Comparison of ENCODE assay signal across 8 cellular contexts in genomic region chr2:119431155-119431975, GRCh38. TPM values are rescaled to one million over a fixed set of nuclear protein-coding genes. Genes with fewer than 3 reads are reported as not detected.
DNase-seq lines count a peak whose midpoint lies in the region; ATAC-seq and TF ChIP-seq lines count a peak whose summit lies in the region.

Gene TMEM37, plus strand, starts transcription at chr2:119431854. Its CDS starts 50 bp downstream, at chr2:119431904.

- intact Hi-C loops in left cardiac atrium (cut with DNase I) (no loop called here), posterior vena cava (cut with DNase I) (no loop called here)

- H3K27me3 Mint-ChIP-seq in activated T-cell treated with anti-CD3 and anti-CD28 coated beads, Interleukin-2, amount 50 U/mL, for 72 hours (ENCODE audit: low read depth): peaks cover 81% of the 10 kb centered on the region

- no peak for TF ChIP-seq CTCF in AG09309 (IDR thresholded peaks at IDR 0.05; ENCODE audit: control insufficient read depth, insufficient read depth, low read depth, low read length, missing control alignments)
- no peak for TF ChIP-seq CTCF in GM12865 (IDR thresholded peaks at IDR 0.05; ENCODE audit: insufficient read depth, low read depth, low read length, missing control alignments)
- TF ChIP-seq CTCF in HFF-Myc (IDR thresholded peaks at IDR 0.05; ENCODE audit: low read depth, low read length, missing control alignments): no peak

- DNase-seq in AG09309 (ENCODE audit: low read depth) (no peak), GM12865 (ENCODE audit: low read depth) (peak; percentile 82), HFF-Myc (ENCODE audit: extremely low read depth, low read depth) (no peak), M059J (ENCODE audit: low read depth) (peak; percentile 65), left cardiac atrium (peak; percentile 76), posterior vena cava (ENCODE audit: low spot score) (peak; percentile 89), cerebellar nuclear complex (lab: John Stamatoyannopoulos, UW) (no peak)
- peak; percentile 19 for DNase-seq in activated T-cell treated with anti-CD3 and anti-CD28 coated beads, Interleukin-2, amount 50 U/mL, for 72 hours

- H3K36me3 Mint-ChIP-seq in activated T-cell treated with anti-CD3 and anti-CD28 coated beads, Interleukin-2, amount 50 U/mL, for 72 hours (ENCODE audit: insufficient read depth in 2 of 2): no peaks in the 10 kb centered on the region

- H3K27ac Mint-ChIP-seq in activated T-cell treated with anti-CD3 and anti-CD28 coated beads, Interleukin-2, amount 50 U/mL, for 72 hours: no peak within 1 kb of the TSS

- ATAC-seq in activated T-cell treated with anti-CD3 and anti-CD28 coated beads, Interleukin-2, amount 50 U/mL, for 72 hours (replicated peaks in 1 of 2): peak; percentile 61 to 79
- ATAC-seq in left cardiac atrium: peak; percentile 91 to 92

- peak within 1 kb of the TSS; percentile 37 for H3K4me3 ChIP-seq in AG09309 (ENCODE audit: control insufficient read depth, low read depth, low read length)
- H3K4me3 ChIP-seq in GM12865 (ENCODE audit: low read depth, low read length): peak within 1 kb of the TSS; percentile 52
- peak within 1 kb of the TSS; percentile 28 for H3K4me3 ChIP-seq in HFF-Myc (replicated peaks; ENCODE audit: low read depth, low read length)

- H3K9me3 Mint-ChIP-seq in activated T-cell treated with anti-CD3 and anti-CD28 coated beads, Interleukin-2, amount 50 U/mL, for 72 hours: no peaks in the 10 kb centered on the region

- H3K4me1 Mint-ChIP-seq in activated T-cell treated with anti-CD3 and anti-CD28 coated beads, Interleukin-2, amount 50 U/mL, for 72 hours (ENCODE audit: low read depth): peaks cover 6% of the 10 kb centered on the region

- peak within 1 kb of the TSS; percentile 42 to 70 for H3K4me3 Mint-ChIP-seq in activated T-cell treated with anti-CD3 and anti-CD28 coated beads, Interleukin-2, amount 50 U/mL, for 72 hours

RNA-seq across cellular contexts. Expression of gene TMEM37, which starts in this region (rescaled TPM):
- not detected in 2 replicates for total RNA-seq in M059J (2014; rRNA removed; shearing (Covaris generic))
- total RNA-seq in activated T-cell treated with anti-CD3 and anti-CD28 coated beads, Interleukin-2, amount 50 U/mL, for 72 hours: not detected
- total RNA-seq in left cardiac atrium (10 to 100 TPM in 1 of 2 donors, 1 to 10 TPM in 1; 6.1 to 16.4 TPM), posterior vena cava (1 to 10 TPM; 2.9 to 8.0 TPM)

Comparison
In these comparisons a context has a peak if more than half of its experiments do, and no peak if none do; other contexts are left out.
1. Peak in DNase-seq in M059J; RNA of the gene not detected or under 1 TPM.
2. Peak in DNase-seq and ATAC-seq in activated T-cell treated with anti-CD3 and anti-CD28 coated beads, Interleukin-2, amount 50 U/mL, for 72 hours; RNA of the gene not detected or under 1 TPM.
3. DNase-seq: peak in GM12865 (single experiment), left cardiac atrium (single experiment) and posterior vena cava (single experiment); none in AG09309 (single experiment), HFF-Myc (single experiment) and cerebellar nuclear complex (0 of 2).
4. Peak in every context shown above with its lines, with median percentiles within 50 percentile points of each other: H3K4me3 ChIP-seq.